11 cellular contexts compared by ENCODE assay signal in genomic region chr3:158094235-158094916, GRCh38. TPM values are rescaled to one million over a fixed set of nuclear protein-coding genes. Genes with fewer than 3 reads are reported as not detected.
DNase-seq lines count a peak whose midpoint lies in the region; ATAC-seq and TF ChIP-seq lines count a peak whose summit lies in the region.
"Had no signal": no experiment of that assay in that cellular context is flagged by ENCODE, and none has a peak within 500 bp of the region (broad histone marks: within the 10 kb centered on the region; RNA-seq: fewer than 3 reads in every experiment).

No MANE protein-coding gene starts in this region.

- peak; percentile 43 for ATAC-seq in GM21390 (IDR thresholded peaks at IDR 0.05; ENCODE audit: unreplicated experiment)
- ATAC-seq in HG03378 (IDR thresholded peaks at IDR 0.05; ENCODE audit: unreplicated experiment) = peak; percentile 46

- H3K27me3 ChIP-seq in ovary = peaks cover 8% of the 10 kb centered on the region
- no peaks in the 10 kb centered on the region for H3K27me3 ChIP-seq in HAP-1 (ENCODE audit: low read depth)

- no peak overlapping the region for H3K27ac ChIP-seq in ovary
- H3K27ac ChIP-seq: KMS-11 had no signal

- TF ChIP-seq POLR2A in ovary (IDR thresholded peaks at IDR 0.05) = no peak

- H3K4me1 ChIP-seq in ovary (ENCODE audit: insufficient read depth) (peaks cover 3% of the 10 kb centered on the region), HAP-1 (peaks cover 2% of the 10 kb centered on the region; the same call in 1 of the 2 replicates)

- peaks cover 0 to 12% of the 10 kb centered on the region in 2 donors for H3K9me3 ChIP-seq in ovary
- H3K9me3 ChIP-seq in HAP-1 = no peaks in the 10 kb centered on the region; the same call in 1 of the 2 replicates

- intact Hi-C loops in ovary (cut with DNase I) = no loop called here

- H3K4me3 ChIP-seq in GM12865 (ENCODE audit: low read depth, low read length) (peak overlapping the region; percentile 43), ovary (no peak overlapping the region), HAP-1 (no peak overlapping the region)

- H3K36me3 ChIP-seq in ovary (no peaks in the 10 kb centered on the region), HAP-1 (replicated peaks) (peaks cover 23% of the 10 kb centered on the region)

- in situ Hi-C loops in HAP-1 (cut with MboI; ENCODE audit: low sequenced_read_pairs) = no loop called here

- DNase-seq in GM12865 (ENCODE audit: low read depth) = peak; percentile 53
- peak; percentile 58 for DNase-seq in iPS-NIHi7 (ENCODE audit: extremely low spot score)
- DNase-seq in ovary = no peak
- DNase-seq in HAP-1 (ENCODE audit: low spot score in 2 of 2) = no peak
- DNase-seq in MV-4-11 (lab: John Stamatoyannopoulos, UW) = no peak
- no peak for DNase-seq in activated T-cell treated with anti-CD3 and anti-CD28 coated beads, Interleukin-2, amount 50 U/mL, for 1 hour

- no peak for TF ChIP-seq EP300 in ovary (IDR thresholded peaks at IDR 0.05)

- 15 to 18% (median 17%) methylated on average over 54 to 58 of the region's 58 CpGs for WGBS in ovary, 3 donors

- TF ChIP-seq CTCF in GM12865 (IDR thresholded peaks at IDR 0.05; ENCODE audit: insufficient read depth, low read depth, low read length, missing control alignments) (peak; percentile 19), ovary (IDR thresholded peaks at IDR 0.05) (no peak)

RNA-seq across cellular contexts. Expression of gene SHOX2, which starts 11.8 kb away (rescaled TPM):
- 1 to 10 TPM in 1 of 7 donors, under 1 TPM in 4, not detected in 2; 0.08 to 2.3 (median 0.15) TPM for total RNA-seq in ovary
- under 1 TPM; 0.13 to 0.68 TPM for polyA plus RNA-seq in ovary
- total RNA-seq: fibroblast of villous mesenchyme, osteocyte had no signal

RNA-seq across cellular contexts. Expression of gene RSRC1, which starts 15.5 kb away (rescaled TPM):
- 10 to 100 TPM; 30.2 to 45.1 (median 34.8) TPM for total RNA-seq in ovary
- 10 to 100 TPM; 13.4 to 23.8 TPM for polyA plus RNA-seq in ovary

Comparison
In these comparisons a context has a peak if more than half of its experiments do, and no peak if none do; other contexts are left out.
1. DNase-seq: peak in GM12865 (single experiment) and iPS-NIHi7 (single experiment); none in ovary (0 of 5), HAP-1 (0 of 2), MV-4-11 (single experiment) and activated T-cell treated with anti-CD3 and anti-CD28 coated beads, Interleukin-2, amount 50 U/mL, for 1 hour (single experiment).